13 cellular contexts compared by ENCODE assay signal in genomic region chr11:63854696-63855095, GRCh38.
"Had no signal": no experiment of that assay in that cellular context is flagged by ENCODE, and none has a peak within 500 bp of the region (broad histone marks: within the 10 kb centered on the region; RNA-seq: fewer than 3 reads in every experiment).

No MANE protein-coding gene starts in this region.

- H3K27me3 ChIP-seq: esophagus squamous epithelium, pancreas, SJSA1, spleen had no signal

- H3K27ac Mint-ChIP-seq: activated CD4-positive, alpha-beta T cell treated with anti-CD3 and anti-CD28 coated beads for 36 hours; activated naive CD4-positive, alpha-beta T cell treated with anti-CD3 and anti-CD28 coated beads, Interleukin-2, amount 10 ng/mL, durations not matched to agents 7 days and 5 days; mesothelial cell of epicardium had no signal

- H3K36me3 ChIP-seq: lower lobe of right lung, pancreas, WERI-Rb-1 had no signal

- ATAC-seq: activated CD4-positive, alpha-beta T cell treated with anti-CD3 and anti-CD28 coated beads for 36 hours; left cardiac atrium; lower lobe of right lung; pancreas; sciatic nerve had no signal

- H3K4me3 ChIP-seq: esophagus squamous epithelium, lower lobe of right lung, pancreas, SJSA1, spleen had no signal

- H3K4me3 Mint-ChIP-seq: activated CD4-positive, alpha-beta T cell treated with anti-CD3 and anti-CD28 coated beads for 36 hours; activated naive CD4-positive, alpha-beta T cell treated with anti-CD3 and anti-CD28 coated beads, Interleukin-2, amount 10 ng/mL, durations not matched to agents 7 days and 5 days; mesothelial cell of epicardium had no signal

- H3K27ac ChIP-seq: esophagus squamous epithelium, lower lobe of right lung, SJSA1, WERI-Rb-1 had no signal

- H3K27me3 Mint-ChIP-seq: activated CD4-positive, alpha-beta T cell treated with anti-CD3 and anti-CD28 coated beads for 36 hours; activated naive CD4-positive, alpha-beta T cell treated with anti-CD3 and anti-CD28 coated beads, Interleukin-2, amount 10 ng/mL, durations not matched to agents 7 days and 5 days had no signal

- H3K4me1 ChIP-seq: SJSA1 had no signal

- H3K9me3 Mint-ChIP-seq: activated naive CD4-positive, alpha-beta T cell treated with anti-CD3 and anti-CD28 coated beads, Interleukin-2, amount 10 ng/mL, durations not matched to agents 7 days and 5 days had no signal

- DNase-seq: activated CD4-positive, alpha-beta T cell treated with anti-CD3 and anti-CD28 coated beads for 36 hours; activated naive CD4-positive, alpha-beta T cell treated with anti-CD3 and anti-CD28 coated beads, Interleukin-2, amount 10 ng/mL, durations not matched to agents 7 days and 5 days; amniotic stem cell; esophagus squamous epithelium; head of caudate nucleus; left cardiac atrium; lower lobe of right lung; pancreas; spleen; WERI-Rb-1 had no signal

- H3K9me3 ChIP-seq: esophagus squamous epithelium, lower lobe of right lung, pancreas, SJSA1, spleen had no signal
